In genomic region chr1:147171399-147172167, GRCh38 we compare ENCODE assay signal across 8 cellular contexts. TPM values are rescaled to one million over a fixed set of nuclear protein-coding genes. Genes with fewer than 3 reads are reported as not detected.
DNase-seq lines count a peak whose midpoint lies in the region; ATAC-seq and TF ChIP-seq lines count a peak whose summit lies in the region.

No MANE protein-coding gene starts in this region.

- H3K79me2 ChIP-seq in Loucy (ENCODE audit: insufficient read depth, low read length), result peaks cover 62% of the 10 kb centered on the region

- H3F3A ChIP-seq in Loucy (ENCODE audit: low read depth), result no peaks in the 10 kb centered on the region

- ATAC-seq in activated CD4-positive, alpha-beta T cell treated with anti-CD3 and anti-CD28 coated beads for 36 hours, result no peak
- ATAC-seq in GM18517 (IDR thresholded peaks at IDR 0.05; ENCODE audit: unreplicated experiment) (no peak), GM18511 (IDR thresholded peaks at IDR 0.05; ENCODE audit: unreplicated experiment) (no peak)

- H3K9me2 ChIP-seq in Loucy (replicated peaks; ENCODE audit: low read depth, low read length), result no peaks in the 10 kb centered on the region

- H3K27me3 ChIP-seq in Loucy (ENCODE audit: insufficient read depth, low read length, poor library complexity, severe bottlenecking) (no peaks in the 10 kb centered on the region), stomach smooth muscle (ENCODE audit: control insufficient read depth in 1 of 2, insufficient read depth in 2 of 2, low read length in 2 of 2) (no peaks in the 10 kb centered on the region)

- H2AFZ ChIP-seq in Loucy (ENCODE audit: low read length), result peak overlapping the region; percentile 79

- in situ Hi-C loops in astrocyte of the spinal cord (cut with HindIII; ENCODE audit: low sequenced_read_pairs), result no loop called here

- peaks cover 8% of the 10 kb centered on the region for H3K36me3 Mint-ChIP-seq in activated CD4-positive, alpha-beta T cell treated with anti-CD3 and anti-CD28 coated beads for 36 hours (ENCODE audit: low read depth)

- peak overlapping the region; percentile 78 for H3K27ac ChIP-seq in stomach smooth muscle (ENCODE audit: low read length)

- peak overlapping the region; percentile 91 for H3K27ac Mint-ChIP-seq in activated CD4-positive, alpha-beta T cell treated with anti-CD3 and anti-CD28 coated beads for 36 hours

- TF ChIP-seq CTCF in Loucy (conservative IDR thresholded peaks at IDR 0.05; ENCODE audit: low read length), result no peak
- TF ChIP-seq CTCF in astrocyte of the spinal cord (IDR thresholded peaks at IDR 0.05; ENCODE audit: low read depth, low read length), result no peak

- H3K9ac ChIP-seq in Loucy (ENCODE audit: low read depth, low read length, poor library complexity, severe bottlenecking) (peak overlapping the region; percentile 91), stomach smooth muscle (ENCODE audit: low read length in 2 of 2) (peak overlapping the region; percentile 84 to 86)

- no peaks in the 10 kb centered on the region for H3K27me3 Mint-ChIP-seq in activated CD4-positive, alpha-beta T cell treated with anti-CD3 and anti-CD28 coated beads for 36 hours

- H4K20me1 ChIP-seq in Loucy (ENCODE audit: insufficient read depth, low read length, poor library complexity, severe bottlenecking), result no peaks in the 10 kb centered on the region

- DNase-seq in activated CD4-positive, alpha-beta T cell treated with anti-CD3 and anti-CD28 coated beads for 36 hours, result peak; percentile 6
- no peak for DNase-seq in activated CD4-positive, alpha-beta T cell treated with anti-CD3 and anti-CD28 coated beads, Interleukin-2, amount 50 U/mL, for 4 hours
- no peak for DNase-seq in astrocyte of the spinal cord (ENCODE audit: low read depth, low spot score)
- peak; percentile 29 for DNase-seq in kidney glomerular epithelial cell (lab: John Stamatoyannopoulos, UW)

- H3K4me3 Mint-ChIP-seq in activated CD4-positive, alpha-beta T cell treated with anti-CD3 and anti-CD28 coated beads for 36 hours, result peak overlapping the region; percentile 95

- H3K9me3 ChIP-seq in Loucy (ENCODE audit: insufficient read depth, low read depth, low read length), result no peaks in the 10 kb centered on the region
- no peaks in the 10 kb centered on the region for H3K9me3 ChIP-seq in stomach smooth muscle (ENCODE audit: control insufficient read depth in 2 of 2, low read length in 2 of 2)

- no peaks in the 10 kb centered on the region for H3K36me3 ChIP-seq in Loucy (ENCODE audit: insufficient read depth, low read length)
- peaks cover under 1 to 2% of the 10 kb centered on the region in 2 donors for H3K36me3 ChIP-seq in stomach smooth muscle (ENCODE audit: control insufficient read depth in 2 of 2, insufficient read depth in 2 of 2, low read length in 2 of 2)

- H3K9me3 Mint-ChIP-seq in activated CD4-positive, alpha-beta T cell treated with anti-CD3 and anti-CD28 coated beads for 36 hours (ENCODE audit: low read depth), result peaks cover 2% of the 10 kb centered on the region

- H3K4me1 Mint-ChIP-seq in activated CD4-positive, alpha-beta T cell treated with anti-CD3 and anti-CD28 coated beads for 36 hours, result peaks cover 29% of the 10 kb centered on the region

- H3K4me3 ChIP-seq in Loucy (ENCODE audit: low read length, poor library complexity, severe bottlenecking) (peak overlapping the region; percentile 87), astrocyte of the spinal cord (ENCODE audit: low read depth, low read length) (peak overlapping the region; percentile 76), stomach smooth muscle (ENCODE audit: low read length in 2 of 2) (peak overlapping the region; percentile 83 to 96)

- POLR2A ChIA-PET in activated CD4-positive, alpha-beta T cell treated with anti-CD3 and anti-CD28 coated beads for 36 hours (lab: Charles Lee), result interaction anchor here (0.6 to 2.9 kb wide), 2 partner anchors 71 to 87 kb away, joined by 3 to 20 read pairs; partner anchors contain the start of gene CHD1L

- CTCF ChIA-PET in activated CD4-positive, alpha-beta T cell treated with anti-CD3 and anti-CD28 coated beads for 36 hours (lab: Charles Lee), result interaction anchor here (0.7 to 3.8 kb wide), 8 partner anchors 10 to 72 kb away, joined by 3 to 22 read pairs (median 4); partner anchors contain the start of gene CHD1L

- peak overlapping the region; percentile 83 for H3K4me2 ChIP-seq in Loucy (ENCODE audit: low read depth, low read length, poor library complexity, severe bottlenecking)

- intact Hi-C loops in activated CD4-positive, alpha-beta T cell treated with anti-CD3 and anti-CD28 coated beads for 36 hours (cut with DNase I, micrococcal nuclease), result loop anchor here (1.0 to 5.0 kb wide), 8 partner anchors 54 to 499 kb away; partner anchors contain the start of genes CHD1L (in 2 of the 2), ACP6 (in 1 of the 2), BCL9 (in 1 of the 2) and FMO5 (in 1 of the 2)

- H3K4me1 ChIP-seq in Loucy (ENCODE audit: insufficient read depth, low read length, poor library complexity, severe bottlenecking) (peaks cover 59% of the 10 kb centered on the region), stomach smooth muscle (ENCODE audit: control insufficient read depth, insufficient read depth, low read length) (peaks cover 13% of the 10 kb centered on the region)

RNA-seq across cellular contexts. Expression of gene PRKAB2, which starts 0.7 kb away (rescaled TPM):
- total RNA-seq in activated CD4-positive, alpha-beta T cell treated with anti-CD3 and anti-CD28 coated beads for 36 hours, result 1 to 10 TPM; 4.8 to 7.0 TPM

RNA-seq across cellular contexts. Expression of gene FMO5, which starts 53.6 kb away (rescaled TPM):
- under 1 TPM; 0.37 to 0.53 TPM for total RNA-seq in activated CD4-positive, alpha-beta T cell treated with anti-CD3 and anti-CD28 coated beads for 36 hours

Comparison
In these comparisons a context has a peak if more than half of its experiments do, and no peak if none do; other contexts are left out.
1. DNase-seq: peak in activated CD4-positive, alpha-beta T cell treated with anti-CD3 and anti-CD28 coated beads for 36 hours (single experiment) and kidney glomerular epithelial cell (single experiment); none in activated CD4-positive, alpha-beta T cell treated with anti-CD3 and anti-CD28 coated beads, Interleukin-2, amount 50 U/mL, for 4 hours (0 of 2) and astrocyte of the spinal cord (single experiment).
2. Peak in every context shown above with its lines, with median percentiles within 50 percentile points of each other: H3K4me3 ChIP-seq.